In the genomic region with DNA sequence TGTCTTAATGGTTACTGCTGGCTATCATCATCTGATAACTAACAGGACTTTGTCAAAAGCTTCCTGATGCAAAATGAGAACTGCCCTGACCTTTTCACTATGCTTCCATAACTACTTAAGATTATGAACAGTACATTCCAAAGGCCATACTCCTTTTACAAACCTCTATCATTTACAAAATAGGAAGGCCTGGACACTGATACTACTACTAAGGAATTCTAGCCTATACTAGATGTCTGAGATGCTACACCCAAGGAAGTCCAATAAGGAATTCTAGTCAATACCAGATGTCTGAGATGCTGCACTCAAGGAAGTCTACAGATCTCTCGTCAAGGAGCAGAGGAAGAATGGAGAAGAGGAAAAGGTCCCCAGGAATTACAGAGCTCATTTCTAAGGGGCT, we compare ENCODE assay signal across 8 cellular contexts.
DNase-seq lines count a peak whose midpoint lies in the region; ATAC-seq, FAIRE-seq and TF ChIP-seq lines count a peak whose summit lies in the region.
"Not testable (repeated sequence)": the region's sequence is repeated elsewhere in the genome, so short reads cannot be mapped to it uniquely, and the experiment has no call there.

No MANE protein-coding gene starts in this region.

- not testable (repeated sequence) for H3K9me1 ChIP-seq in IMR-90 (ENCODE audit: insufficient read depth, low read length)

- not testable (repeated sequence) for H3K56ac ChIP-seq in IMR-90 (ENCODE audit: extremely low read depth, insufficient read depth, low read length)

- not testable (repeated sequence) for H3K79me1 ChIP-seq in IMR-90 (ENCODE audit: low read depth in 1 of 2, low read length in 2 of 2)

- H3K9ac ChIP-seq in IMR-90 (ENCODE audit: low read depth, low read length): not testable (repeated sequence)

- H4K8ac ChIP-seq in IMR-90 (ENCODE audit: low read depth in 2 of 2, low read length in 2 of 2): not testable (repeated sequence)

- peak; percentile 5 for DNase-seq in A673 (ENCODE audit: low spot score)
- peak; percentile 2 for DNase-seq in IMR-90
- DNase-seq in chondrocyte (ENCODE audit: low spot score); left ventricle myocardium inferior; left lung: not testable (repeated sequence)
- peak; percentile 27 for DNase-seq in fibroblast of peridontal ligament (ENCODE audit: extremely low read depth)

- in situ Hi-C loops in IMR-90 (cut with MboI; ENCODE audit: low sequenced_read_pairs): not testable (repeated sequence)

- WGBS in IMR-90 (ENCODE audit: extremely low coverage in 2 of 2, insufficient read length in 1 of 2), 2 experiments: no CpG with 5 or more reads among the region's 1 CpG

- H2AFZ ChIP-seq in IMR-90 (replicated peaks; ENCODE audit: low read length, poor library complexity): not testable (repeated sequence)

- TF ChIP-seq RAD21 in IMR-90 (IDR thresholded peaks at IDR 0.05; ENCODE audit: low read length): not testable (repeated sequence)

- ATAC-seq in IMR-90 (ENCODE audit: low read depth): peak; percentile 79
- ATAC-seq in left lung: peak; percentile 19

- not testable (repeated sequence) for BruUV-seq in A673 (replicated peaks; lab: Mats Ljungman, UMichigan); IMR-90 (replicated peaks; lab: Mats Ljungman, UMichigan)

- not testable (repeated sequence) for H3K18ac ChIP-seq in IMR-90 (ENCODE audit: low read depth, low read length)

- not testable (repeated sequence) for H2BK5ac ChIP-seq in IMR-90 (ENCODE audit: low read depth, low read length, poor library complexity, severe bottlenecking)

- H3K27ac ChIP-seq in A673 (ENCODE audit: low read depth, low read length, poor library complexity, severe bottlenecking); IMR-90 (ENCODE audit: insufficient read depth, low read length); left lung: not testable (repeated sequence)
- peak overlapping the region; percentile 54 for H3K27ac ChIP-seq in left ventricle myocardium inferior (replicated peaks)

- not testable (repeated sequence) for H3K4me2 ChIP-seq in IMR-90 (ENCODE audit: low read depth, low read length)

- H3K4me1 ChIP-seq in A673 (ENCODE audit: insufficient read depth, low read length, poor library complexity, severe bottlenecking); IMR-90 (ENCODE audit: control insufficient read depth, insufficient read depth, low read length); left ventricle myocardium inferior; left lung: not testable (repeated sequence)

- H2BK20ac ChIP-seq in IMR-90 (ENCODE audit: low read depth, low read length): not testable (repeated sequence)

- POLR2A ChIA-PET in A673 (lab: Charles Lee; ENCODE audit: low non-redundant PET); IMR-90 (lab: Charles Lee; ENCODE audit: unreplicated experiment): not testable (repeated sequence)

- not testable (repeated sequence) for H2BK120ac ChIP-seq in IMR-90 (ENCODE audit: low read depth, low read length)

- TF ChIP-seq POLR2A in IMR-90 (IDR thresholded peaks at IDR 0.05; ENCODE audit: low read depth, low read length): not testable (repeated sequence)

- not testable (repeated sequence) for H3K4me3 ChIP-seq in A673 (ENCODE audit: low read depth, low read length, poor library complexity, severe bottlenecking); IMR-90 (ENCODE audit: insufficient read depth, low read depth, low read length); left ventricle myocardium inferior; left lung

- not testable (repeated sequence) for H2BK15ac ChIP-seq in IMR-90 (ENCODE audit: low read depth, low read length)

- H3K4ac ChIP-seq in IMR-90 (ENCODE audit: low read depth, low read length): not testable (repeated sequence)

- peaks cover 20% of the 10 kb centered on the region for H3K4me1 Mint-ChIP-seq in chondrocyte (ENCODE audit: low read depth)
- peaks cover 21% of the 10 kb centered on the region for H3K4me1 Mint-ChIP-seq in nephron

- H3K27me3 ChIP-seq in A673 (replicated peaks; ENCODE audit: insufficient read depth, low read depth, low read length, poor library complexity); IMR-90 (ENCODE audit: control insufficient read depth, insufficient read depth, low read length); left ventricle myocardium inferior (ENCODE audit: low read depth); left lung: not testable (repeated sequence)

- H4K91ac ChIP-seq in IMR-90 (ENCODE audit: insufficient read depth, low read depth, low read length): not testable (repeated sequence)

- H3K9me3 Mint-ChIP-seq in chondrocyte (ENCODE audit: low read depth); nephron: not testable (repeated sequence)

- not testable (repeated sequence) for H4K5ac ChIP-seq in IMR-90 (ENCODE audit: low read depth, low read length)

- not testable (repeated sequence) for TF ChIP-seq CTCF in A673 (conservative IDR thresholded peaks at IDR 0.05; ENCODE audit: low read depth, low read length); IMR-90 (conservative IDR thresholded peaks at IDR 0.05; ENCODE audit: low read depth, low read length); chondrocyte (IDR thresholded peaks at IDR 0.05); left ventricle myocardium inferior (IDR thresholded peaks at IDR 0.05; ENCODE audit: borderline replicate concordance); left lung (IDR thresholded peaks at IDR 0.05); nephron (IDR thresholded peaks at IDR 0.05; ENCODE audit: unreplicated experiment in 3 of 3)

- CTCF ChIA-PET in A673 (lab: Charles Lee); IMR-90 (lab: Yijun Ruan, JAX): not testable (repeated sequence)

- not testable (repeated sequence) for H3K27me3 Mint-ChIP-seq in chondrocyte (ENCODE audit: low read depth); nephron (ENCODE audit: low read depth)

- intact Hi-C loops in A673 (cut with micrococcal nuclease; ENCODE audit: unreplicated experiment); IMR-90 (cut with micrococcal nuclease); left ventricle myocardium inferior (cut with micrococcal nuclease); left lung (cut with DNase I): not testable (repeated sequence)

- H3K9me3 ChIP-seq in A673 (ENCODE audit: low read depth, low read length, poor library complexity, severe bottlenecking); IMR-90 (ENCODE audit: control insufficient read depth, insufficient read depth, low read length); left ventricle myocardium inferior (replicated peaks); left lung: not testable (repeated sequence)

- not testable (repeated sequence) for H3K23ac ChIP-seq in IMR-90 (ENCODE audit: low read depth, low read length)

- H3K36me3 Mint-ChIP-seq in chondrocyte (ENCODE audit: low read depth): not testable (repeated sequence)
- H3K36me3 Mint-ChIP-seq in nephron (ENCODE audit: low read depth): peaks cover 21% of the 10 kb centered on the region

- peak overlapping the region; percentile 2 for H3K27ac Mint-ChIP-seq in chondrocyte (ENCODE audit: unreplicated experiment)
- H3K27ac Mint-ChIP-seq in nephron: peak overlapping the region; percentile 16 to 76 (median 61)

- H2AK9ac ChIP-seq in IMR-90 (replicated peaks; ENCODE audit: low read depth, low read length, poor library complexity): not testable (repeated sequence)

- H3K4me3 Mint-ChIP-seq in chondrocyte (ENCODE audit: unreplicated experiment): not testable (repeated sequence)
- H3K4me3 Mint-ChIP-seq in nephron: peak overlapping the region in 1 of 3 experiments; percentile 6

- not testable (repeated sequence) for H4K20me1 ChIP-seq in IMR-90 (ENCODE audit: insufficient read depth, low read length)

- H2AK5ac ChIP-seq in IMR-90 (ENCODE audit: low read depth, low read length): not testable (repeated sequence)

- dilution Hi-C loops in IMR-90 (cut with HindIII; ENCODE audit: low sequenced_read_pairs, unreplicated experiment): not testable (repeated sequence)

- H3K36me3 ChIP-seq in A673 (ENCODE audit: insufficient read depth, low read length, poor library complexity, severe bottlenecking); IMR-90 (ENCODE audit: control insufficient read depth, insufficient read depth, low read length); left ventricle myocardium inferior; left lung: not testable (repeated sequence)

- peak; percentile 13 for FAIRE-seq in TTC549 (lab: Jason Lieb, UNC)

- H3K14ac ChIP-seq in IMR-90 (replicated peaks; ENCODE audit: low read depth, low read length): not testable (repeated sequence)
